22 cellular contexts compared by ENCODE assay signal in the genomic region with DNA sequence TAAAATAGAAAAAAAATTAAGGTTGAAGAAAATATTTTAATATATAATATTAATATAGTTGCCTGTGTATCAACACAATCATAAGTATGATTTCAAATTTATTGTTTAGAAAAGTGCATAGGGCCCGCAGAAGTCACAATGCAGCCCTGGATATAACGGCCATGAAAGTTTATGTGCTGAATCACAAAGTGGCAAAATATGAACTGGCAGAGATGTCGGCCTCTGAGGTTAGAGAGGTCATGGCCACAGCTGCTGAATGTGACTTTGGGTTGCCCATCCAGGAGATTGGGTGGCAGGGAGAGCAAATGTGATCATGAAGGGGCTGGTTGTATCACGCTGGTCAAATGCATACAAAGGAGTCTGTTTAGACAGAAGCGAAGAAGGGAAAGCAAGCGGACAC.
"Had no signal": no experiment of that assay in that cellular context is flagged by ENCODE, and none has a peak within 500 bp of the region (broad histone marks: within the 10 kb centered on the region; RNA-seq: fewer than 3 reads in every experiment).

No MANE protein-coding gene starts in this region.

- ATAC-seq: T-cell had no signal

- H3K27ac ChIP-seq: RWPE1 had no signal

- H3K4me2 ChIP-seq: SK-N-SH had no signal

- H3K9ac ChIP-seq: SK-N-SH had no signal

- DNase-seq: IMR-90, KG1, NCI-H1092, NCI-H1105 treated with DMSO at 0.1 percent for 48 hours, NCI-H1417 treated with DMSO at 0.1 percent for 48 hours, NCI-H146, NCI-H187, NCI-H2029, NCI-H2081 treated with DMSO at 0.1 percent for 48 hours, NCI-H2171, NCI-H226, NCI-H446, NCI-H510A, NCI-H524 treated with DMSO at 0.1 percent for 48 hours, NCI-H69, NCI-H774, SHP77, SK-N-SH, SW 1271, T-cell had no signal

- FAIRE-seq: RCC 7860 had no signal
